ENCODE assay signal across 23 cellular contexts in the genomic region with DNA sequence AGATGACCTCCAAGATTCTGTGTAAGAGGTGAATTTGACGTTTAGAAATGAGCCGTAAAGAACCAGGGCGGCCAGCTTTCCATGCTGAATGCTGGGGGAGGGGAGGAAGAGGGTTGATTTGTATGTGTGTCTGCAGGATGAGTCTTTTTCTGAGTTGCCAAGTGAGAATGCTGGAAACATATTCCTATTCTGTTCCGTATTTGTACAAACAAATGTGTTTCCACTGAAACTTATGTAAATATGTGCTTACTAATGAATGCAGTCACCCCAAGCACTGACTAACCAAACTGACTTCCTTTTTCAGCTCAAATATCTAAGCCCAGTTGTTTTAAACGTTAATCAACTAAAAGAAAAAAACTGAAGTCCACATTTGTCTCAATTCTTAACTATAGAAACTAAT.
A peak's percentile ranks its signal among the peaks of the same experiment; 100 is the strongest.
DNase-seq lines count a peak whose midpoint lies in the region; ATAC-seq, FAIRE-seq and TF ChIP-seq lines count a peak whose summit lies in the region.
"Had no signal": no experiment of that assay in that cellular context is flagged by ENCODE, and none has a peak within 500 bp of the region (broad histone marks: within the 10 kb centered on the region; RNA-seq: fewer than 3 reads in every experiment).

No MANE protein-coding gene starts in this region.

- H3K4me1 Mint-ChIP-seq in HFFc6 (ENCODE audit: low read depth), result peaks cover 83% of the 10 kb centered on the region
- H3K4me1 Mint-ChIP-seq: stimulated activated naive CD8-positive, alpha-beta T cell treated with anti-CD3 and anti-CD28 coated beads, Interleukin-15, amount 100 ng/mL, for 72 hours had no signal

- H3K9ac ChIP-seq in BLaER1 (no peak overlapping the region), mucosa of rectum (ENCODE audit: low read depth in 1 of 2, low read length in 2 of 2) (no peak overlapping the region)

- no peaks in the 10 kb centered on the region for H3K27me3 ChIP-seq in BLaER1
- H3K27me3 ChIP-seq in mucosa of rectum (ENCODE audit: control insufficient read depth in 2 of 2, insufficient read depth in 2 of 2, low read length in 2 of 2), result no peaks in the 10 kb centered on the region

- intact Hi-C loops in posterior cingulate gyrus (cut with DNase I), result no loop called here

- H3K4me2 ChIP-seq in BLaER1, result peak overlapping the region; percentile 2; the same call in 1 of the 2 replicates

- FAIRE-seq in endometrium (lab: Jason Lieb, UNC), result peak; percentile 55
- no peak for FAIRE-seq in GM12891 (lab: Jason Lieb, UNC)
- FAIRE-seq: G401.6 had no signal

- H3K9me3 Mint-ChIP-seq in HFFc6, result no peaks in the 10 kb centered on the region; the same call in 1 of the 2 replicates
- H3K9me3 Mint-ChIP-seq: effector memory CD8-positive, alpha-beta T cell; stimulated activated naive CD8-positive, alpha-beta T cell treated with anti-CD3 and anti-CD28 coated beads, Interleukin-15, amount 100 ng/mL, for 72 hours had no signal

- H3K27ac ChIP-seq in BLaER1 (no peak overlapping the region), mucosa of rectum (ENCODE audit: low read depth in 2 of 2, low read length in 2 of 2) (peak overlapping the region; percentile 7 to 13)

- H3K9me3 ChIP-seq in BLaER1 (no peaks in the 10 kb centered on the region), mucosa of rectum (ENCODE audit: control insufficient read depth in 2 of 2, low read length in 2 of 2) (no peaks in the 10 kb centered on the region)

- ATAC-seq in GM21447 (IDR thresholded peaks at IDR 0.05; ENCODE audit: unreplicated experiment), result no peak
- ATAC-seq: effector memory CD8-positive, alpha-beta T cell; right cardiac atrium; Right ventricle myocardium inferior; stimulated activated naive CD8-positive, alpha-beta T cell treated with anti-CD3 and anti-CD28 coated beads, Interleukin-15, amount 100 ng/mL, for 72 hours had no signal

- DNase-seq in HFFc6 (peak; percentile 85), NCI-H1417 (lab: John Stamatoyannopoulos, UW) (no peak), posterior cingulate gyrus (no peak), GM12891 (ENCODE audit: insufficient read length, low spot score) (no peak)
- DNase-seq: activated CD4-positive, alpha-beta T cell treated with anti-CD3 and anti-CD28 coated beads, Interleukin-2, amount 50 U/mL, for 4 hours; activated naive CD4-positive, alpha-beta T cell; activated T-cell treated with anti-CD3 and anti-CD28 coated beads for 4 hours; aorta; COR-L47; effector memory CD8-positive, alpha-beta T cell; foreskin melanocyte; mesendoderm; NCI-H1436 treated with DMSO at 0.1 percent for 48 hours; NCI-H226; right cardiac atrium; stimulated activated naive CD8-positive, alpha-beta T cell treated with anti-CD3 and anti-CD28 coated beads, Interleukin-15, amount 100 ng/mL, for 72 hours; T-helper 1 cell had no signal

- peak overlapping the region; percentile 97 for H3K27ac Mint-ChIP-seq in HFFc6
- H3K27ac Mint-ChIP-seq: effector memory CD8-positive, alpha-beta T cell; stimulated activated naive CD8-positive, alpha-beta T cell treated with anti-CD3 and anti-CD28 coated beads, Interleukin-15, amount 100 ng/mL, for 72 hours had no signal

- H3K36me3 ChIP-seq in BLaER1, result no peaks in the 10 kb centered on the region
- no peaks in the 10 kb centered on the region for H3K36me3 ChIP-seq in mucosa of rectum (ENCODE audit: control insufficient read depth in 2 of 2, insufficient read depth in 2 of 2, low read length in 2 of 2)

- no peak for TF ChIP-seq CTCF in HFFc6 (IDR thresholded peaks at IDR 0.05)

- H3K36me3 Mint-ChIP-seq in HFFc6 (ENCODE audit: low read depth), result 0 out of 2 replicates have a peak, but pooled peaks cover 7% of the 10 kb centered on the region

- no peaks in the 10 kb centered on the region for H4K20me1 ChIP-seq in BLaER1

- H3K4me1 ChIP-seq in BLaER1 (peaks cover 10% of the 10 kb centered on the region), mucosa of rectum (ENCODE audit: control insufficient read depth in 2 of 2, insufficient read depth in 2 of 2, low read length in 2 of 2) (no peaks in the 10 kb centered on the region)

- H3K4me3 ChIP-seq in BLaER1 (no peak overlapping the region), mucosa of rectum (ENCODE audit: low read length in 2 of 2) (no peak overlapping the region)

- no peak for TF ChIP-seq POLR2A in GM12891 (IDR thresholded peaks at IDR 0.05; ENCODE audit: low read depth, low read length)

- H3K27me3 Mint-ChIP-seq in HFFc6 (ENCODE audit: insufficient read depth), result peaks cover 2% of the 10 kb centered on the region

- peak overlapping the region; percentile 85 for H3K4me3 Mint-ChIP-seq in HFFc6
- H3K4me3 Mint-ChIP-seq: effector memory CD8-positive, alpha-beta T cell; stimulated activated naive CD8-positive, alpha-beta T cell treated with anti-CD3 and anti-CD28 coated beads, Interleukin-15, amount 100 ng/mL, for 72 hours had no signal

TF ChIP-seq in GM12891, 5 proteins besides CTCF, POLR2A, EP300 and RAD21:
- TF ChIP-seq POU2F2 (IDR thresholded peaks at IDR 0.05; ENCODE audit: low read depth, low read length) (no peak), SPI1 (IDR thresholded peaks at IDR 0.05; ENCODE audit: low read depth, low read length) (no peak), PAX5 (IDR thresholded peaks at IDR 0.05; ENCODE audit: insufficient read depth, low read length, severe bottlenecking) (no peak), TAF1 (IDR thresholded peaks at IDR 0.05; ENCODE audit: low read depth, low read length) (no peak), POLR2AphosphoS5 (IDR thresholded peaks at IDR 0.05; ENCODE audit: low read depth, low read length) (no peak)
